ENCODE assay signal across 1 cellular context in the genomic region with DNA sequence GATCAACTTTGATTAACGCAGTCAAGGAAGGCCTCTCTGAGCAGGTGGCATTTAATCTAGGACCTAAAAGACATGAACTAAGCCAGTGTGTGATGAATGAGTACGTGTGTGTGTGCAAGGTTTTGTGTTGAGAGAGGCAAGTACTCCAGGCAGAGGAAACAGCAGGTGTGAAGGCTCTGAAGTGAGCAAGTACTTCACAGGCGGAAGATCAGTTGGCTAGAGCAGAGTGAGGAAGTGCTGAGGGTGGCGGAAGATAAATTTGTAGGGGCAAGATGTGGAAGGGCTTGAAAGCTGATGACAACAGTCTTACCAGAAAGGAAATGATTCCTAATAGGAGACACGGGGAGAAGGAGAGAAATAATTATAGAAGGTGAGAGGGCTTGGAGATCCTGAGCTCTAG.
TF ChIP-seq lines count a peak whose summit lies in the region.

No MANE protein-coding gene starts in this region.

TF ChIP-seq in K562, 482 proteins besides CTCF, POLR2A, EP300 and RAD21:
- TF ChIP-seq SPI1 (IDR thresholded peaks at IDR 0.05; ENCODE audit: borderline replicate concordance, low read depth, low read length), result peak; percentile 26; the same call in 1 of the 2 replicates
- TF ChIP-seq, protein P1, sequence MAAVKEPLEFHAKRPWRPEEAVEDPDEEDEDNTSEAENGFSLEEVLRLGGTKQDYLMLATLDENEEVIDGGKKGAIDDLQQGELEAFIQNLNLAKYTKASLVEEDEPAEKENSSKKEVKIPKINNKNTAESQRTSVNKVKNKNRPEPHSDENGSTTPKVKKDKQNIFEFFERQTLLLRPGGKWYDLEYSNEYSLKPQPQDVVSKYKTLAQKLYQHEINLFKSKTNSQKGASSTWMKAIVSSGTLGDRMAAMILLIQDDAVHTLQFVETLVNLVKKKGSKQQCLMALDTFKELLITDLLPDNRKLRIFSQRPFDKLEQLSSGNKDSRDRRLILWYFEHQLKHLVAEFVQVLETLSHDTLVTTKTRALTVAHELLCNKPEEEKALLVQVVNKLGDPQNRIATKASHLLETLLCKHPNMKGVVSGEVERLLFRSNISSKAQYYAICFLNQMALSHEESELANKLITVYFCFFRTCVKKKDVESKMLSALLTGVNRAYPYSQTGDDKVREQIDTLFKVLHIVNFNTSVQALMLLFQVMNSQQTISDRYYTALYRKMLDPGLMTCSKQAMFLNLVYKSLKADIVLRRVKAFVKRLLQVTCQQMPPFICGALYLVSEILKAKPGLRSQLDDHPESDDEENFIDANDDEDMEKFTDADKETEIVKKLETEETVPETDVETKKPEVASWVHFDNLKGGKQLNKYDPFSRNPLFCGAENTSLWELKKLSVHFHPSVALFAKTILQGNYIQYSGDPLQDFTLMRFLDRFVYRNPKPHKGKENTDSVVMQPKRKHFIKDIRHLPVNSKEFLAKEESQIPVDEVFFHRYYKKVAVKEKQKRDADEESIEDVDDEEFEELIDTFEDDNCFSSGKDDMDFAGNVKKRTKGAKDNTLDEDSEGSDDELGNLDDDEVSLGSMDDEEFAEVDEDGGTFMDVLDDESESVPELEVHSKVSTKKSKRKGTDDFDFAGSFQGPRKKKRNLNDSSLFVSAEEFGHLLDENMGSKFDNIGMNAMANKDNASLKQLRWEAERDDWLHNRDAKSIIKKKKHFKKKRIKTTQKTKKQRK (IDR thresholded peaks at IDR 0.05; ENCODE audit: borderline replicate concordance, low read depth, low read length), result no peak
